ENCODE assay signal across 17 cellular contexts in genomic region chr2:197620113-197620512, GRCh38. TPM values are rescaled to one million over a fixed set of nuclear protein-coding genes. Genes with fewer than 3 reads are reported as not detected.
DNase-seq lines count a peak whose midpoint lies in the region; ATAC-seq and TF ChIP-seq lines count a peak whose summit lies in the region.
"Had no signal": no experiment of that assay in that cellular context is flagged by ENCODE, and none has a peak within 500 bp of the region (broad histone marks: within the 10 kb centered on the region; RNA-seq: fewer than 3 reads in every experiment).

No MANE protein-coding gene starts in this region.

- H3K9me3 ChIP-seq in left ventricle myocardium inferior (replicated peaks) = peaks cover 6% of the 10 kb centered on the region
- H3K9me3 ChIP-seq: BE2C had no signal

- TF ChIP-seq CTCF in left ventricle myocardium inferior (IDR thresholded peaks at IDR 0.05; ENCODE audit: borderline replicate concordance) = no peak
- TF ChIP-seq CTCF in dorsolateral prefrontal cortex (IDR thresholded peaks at IDR 0.05 in 54 of 56, conservative IDR thresholded peaks at IDR 0.05 in 2 of 56; ENCODE audit: low read depth in 1 of 56, partially characterized antibody in 56 of 56) = no peak
- no peak for TF ChIP-seq CTCF in fibroblast of pulmonary artery (IDR thresholded peaks at IDR 0.05; ENCODE audit: low read length, missing control alignments)
- TF ChIP-seq CTCF in GM10266 (IDR thresholded peaks at IDR 0.05; ENCODE audit: control insufficient read depth, insufficient read depth, low read depth, missing control alignments) = no peak

- no peaks in the 10 kb centered on the region for H3K27me3 ChIP-seq in left ventricle myocardium inferior (ENCODE audit: low read depth)
- H3K27me3 ChIP-seq in dorsolateral prefrontal cortex = no peaks in the 10 kb centered on the region

- peak overlapping the region; percentile 71 for H3K27ac ChIP-seq in left ventricle myocardium inferior (replicated peaks)
- H3K27ac ChIP-seq in dorsolateral prefrontal cortex = peak overlapping the region in 30 of 59 donors; percentile 2 to 66 (median 30)
- H3K27ac ChIP-seq: C4-2B had no signal

- no peak overlapping the region for H3K4me3 ChIP-seq in left ventricle myocardium inferior
- H3K4me3 ChIP-seq in dorsolateral prefrontal cortex = no peak overlapping the region
- no peak overlapping the region for H3K4me3 ChIP-seq in fibroblast of pulmonary artery (replicated peaks; ENCODE audit: low read depth, low read length)

- no peak for DNase-seq in left ventricle myocardium inferior
- DNase-seq in Right ventricle myocardium inferior (ENCODE audit: missing footprints) = no peak
- no peak for DNase-seq in dorsolateral prefrontal cortex
- peak; percentile 42 for DNase-seq in fibroblast of pulmonary artery (ENCODE audit: low read depth)
- DNase-seq in middle frontal gyrus (ENCODE audit: extremely low spot score, low spot score) = no peak
- no peak for DNase-seq in GM10266 (ENCODE audit: extremely low spot score)
- DNase-seq in SHP77 treated with DMSO at 0.1 percent for 48 hours (lab: John Stamatoyannopoulos, UW) = no peak
- DNase-seq: BE2C; CD4-positive, alpha-beta memory T cell; COR-L47; DMS153; DMS79 treated with DMSO at 0.1 percent for 48 hours; EL; HCEC 1CT; HFFc6 had no signal

- H3K4me1 ChIP-seq in left ventricle myocardium inferior = peaks cover 12% of the 10 kb centered on the region
- H3K4me1 ChIP-seq: BE2C had no signal

- no peak for ATAC-seq in Right ventricle myocardium inferior

- peaks cover 20% of the 10 kb centered on the region for H3K36me3 ChIP-seq in left ventricle myocardium inferior
- H3K36me3 ChIP-seq: BE2C had no signal

- intact Hi-C loops in left ventricle myocardium inferior (cut with micrococcal nuclease) = no loop called here
- intact Hi-C loops in Right ventricle myocardium inferior (cut with DNase I) = no loop called here
- intact Hi-C loops in dorsolateral prefrontal cortex (cut with DNase I) = no loop called here

RNA-seq across cellular contexts. Expression of gene RFTN2, which starts 55.3 kb away (rescaled TPM):
- total RNA-seq in left ventricle myocardium inferior = 5.6 TPM
- total RNA-seq in Right ventricle myocardium inferior = 7.5 TPM
- total RNA-seq in dorsolateral prefrontal cortex = 100 to 1,000 TPM in 20 of 120 experiments, 10 to 100 TPM in 100; 25.0 to 155 (median 69.5) TPM
- total RNA-seq: CD4-positive, alpha-beta memory T cell; HT1080 had no signal
